ENCODE assay signal across 1 cellular context in the genomic region with DNA sequence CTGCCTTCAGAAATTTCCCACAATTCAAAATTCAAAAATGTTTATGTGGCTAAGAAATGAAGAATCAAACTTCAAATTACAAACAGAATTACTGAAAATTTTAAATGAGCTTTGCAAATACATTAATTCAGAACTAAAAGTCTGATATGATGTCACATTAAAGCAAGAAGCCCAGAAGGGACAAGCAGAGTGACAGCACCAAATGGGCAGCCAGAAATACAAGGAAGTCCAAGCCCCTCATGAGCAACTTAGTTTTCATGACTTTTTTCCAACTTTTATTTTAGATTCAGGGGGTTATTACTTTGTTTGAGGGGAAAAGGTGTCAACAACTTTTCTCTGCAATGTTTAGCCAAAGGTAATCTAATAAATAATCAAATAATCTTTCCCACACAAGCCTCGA.
TF ChIP-seq lines count a peak whose summit lies in the region.

No MANE protein-coding gene starts in this region.

TF ChIP-seq in GM23338, 12 proteins besides CTCF, POLR2A, EP300 and RAD21 (continued from another document):
- TF ChIP-seq, protein P1, sequence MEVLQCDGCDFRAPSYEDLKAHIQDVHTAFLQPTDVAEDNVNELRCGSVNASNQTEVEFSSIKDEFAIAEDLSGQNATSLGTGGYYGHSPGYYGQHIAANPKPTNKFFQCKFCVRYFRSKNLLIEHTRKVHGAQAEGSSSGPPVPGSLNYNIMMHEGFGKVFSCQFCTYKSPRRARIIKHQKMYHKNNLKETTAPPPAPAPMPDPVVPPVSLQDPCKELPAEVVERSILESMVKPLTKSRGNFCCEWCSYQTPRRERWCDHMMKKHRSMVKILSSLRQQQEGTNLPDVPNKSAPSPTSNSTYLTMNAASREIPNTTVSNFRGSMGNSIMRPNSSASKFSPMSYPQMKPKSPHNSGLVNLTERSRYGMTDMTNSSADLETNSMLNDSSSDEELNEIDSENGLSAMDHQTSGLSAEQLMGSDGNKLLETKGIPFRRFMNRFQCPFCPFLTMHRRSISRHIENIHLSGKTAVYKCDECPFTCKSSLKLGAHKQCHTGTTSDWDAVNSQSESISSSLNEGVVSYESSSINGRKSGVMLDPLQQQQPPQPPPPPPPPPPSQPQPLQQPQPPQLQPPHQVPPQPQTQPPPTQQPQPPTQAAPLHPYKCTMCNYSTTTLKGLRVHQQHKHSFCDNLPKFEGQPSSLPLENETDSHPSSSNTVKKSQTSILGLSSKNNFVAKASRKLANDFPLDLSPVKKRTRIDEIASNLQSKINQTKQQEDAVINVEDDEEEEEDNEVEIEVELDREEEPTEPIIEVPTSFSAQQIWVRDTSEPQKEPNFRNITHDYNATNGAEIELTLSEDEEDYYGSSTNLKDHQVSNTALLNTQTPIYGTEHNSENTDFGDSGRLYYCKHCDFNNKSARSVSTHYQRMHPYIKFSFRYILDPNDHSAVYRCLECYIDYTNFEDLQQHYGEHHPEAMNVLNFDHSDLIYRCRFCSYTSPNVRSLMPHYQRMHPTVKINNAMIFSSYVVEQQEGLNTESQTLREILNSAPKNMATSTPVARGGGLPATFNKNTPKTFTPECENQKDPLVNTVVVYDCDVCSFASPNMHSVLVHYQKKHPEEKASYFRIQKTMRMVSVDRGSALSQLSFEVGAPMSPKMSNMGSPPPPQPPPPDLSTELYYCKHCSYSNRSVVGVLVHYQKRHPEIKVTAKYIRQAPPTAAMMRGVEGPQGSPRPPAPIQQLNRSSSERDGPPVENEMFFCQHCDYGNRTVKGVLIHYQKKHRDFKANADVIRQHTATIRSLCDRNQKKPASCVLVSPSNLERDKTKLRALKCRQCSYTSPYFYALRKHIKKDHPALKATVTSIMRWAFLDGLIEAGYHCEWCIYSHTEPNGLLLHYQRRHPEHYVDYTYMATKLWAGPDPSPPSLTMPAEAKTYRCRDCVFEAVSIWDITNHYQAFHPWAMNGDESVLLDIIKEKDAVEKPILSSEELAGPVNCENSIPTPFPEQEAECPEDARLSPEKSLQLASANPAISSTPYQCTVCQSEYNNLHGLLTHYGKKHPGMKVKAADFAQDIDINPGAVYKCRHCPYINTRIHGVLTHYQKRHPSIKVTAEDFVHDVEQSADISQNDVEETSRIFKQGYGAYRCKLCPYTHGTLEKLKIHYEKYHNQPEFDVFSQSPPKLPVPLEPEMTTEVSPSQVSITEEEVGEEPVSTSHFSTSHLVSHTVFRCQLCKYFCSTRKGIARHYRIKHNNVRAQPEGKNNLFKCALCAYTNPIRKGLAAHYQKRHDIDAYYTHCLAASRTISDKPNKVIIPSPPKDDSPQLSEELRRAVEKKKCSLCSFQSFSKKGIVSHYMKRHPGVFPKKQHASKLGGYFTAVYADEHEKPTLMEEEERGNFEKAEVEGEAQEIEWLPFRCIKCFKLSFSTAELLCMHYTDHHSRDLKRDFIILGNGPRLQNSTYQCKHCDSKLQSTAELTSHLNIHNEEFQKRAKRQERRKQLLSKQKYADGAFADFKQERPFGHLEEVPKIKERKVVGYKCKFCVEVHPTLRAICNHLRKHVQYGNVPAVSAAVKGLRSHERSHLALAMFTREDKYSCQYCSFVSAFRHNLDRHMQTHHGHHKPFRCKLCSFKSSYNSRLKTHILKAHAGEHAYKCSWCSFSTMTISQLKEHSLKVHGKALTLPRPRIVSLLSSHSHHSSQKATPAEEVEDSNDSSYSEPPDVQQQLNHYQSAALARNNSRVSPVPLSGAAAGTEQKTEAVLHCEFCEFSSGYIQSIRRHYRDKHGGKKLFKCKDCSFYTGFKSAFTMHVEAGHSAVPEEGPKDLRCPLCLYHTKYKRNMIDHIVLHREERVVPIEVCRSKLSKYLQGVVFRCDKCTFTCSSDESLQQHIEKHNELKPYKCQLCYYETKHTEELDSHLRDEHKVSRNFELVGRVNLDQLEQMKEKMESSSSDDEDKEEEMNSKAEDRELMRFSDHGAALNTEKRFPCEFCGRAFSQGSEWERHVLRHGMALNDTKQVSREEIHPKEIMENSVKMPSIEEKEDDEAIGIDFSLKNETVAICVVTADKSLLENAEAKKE (CRISPR knock-in tag; IDR thresholded peaks at IDR 0.05): no peak
- TF ChIP-seq, protein P2, sequence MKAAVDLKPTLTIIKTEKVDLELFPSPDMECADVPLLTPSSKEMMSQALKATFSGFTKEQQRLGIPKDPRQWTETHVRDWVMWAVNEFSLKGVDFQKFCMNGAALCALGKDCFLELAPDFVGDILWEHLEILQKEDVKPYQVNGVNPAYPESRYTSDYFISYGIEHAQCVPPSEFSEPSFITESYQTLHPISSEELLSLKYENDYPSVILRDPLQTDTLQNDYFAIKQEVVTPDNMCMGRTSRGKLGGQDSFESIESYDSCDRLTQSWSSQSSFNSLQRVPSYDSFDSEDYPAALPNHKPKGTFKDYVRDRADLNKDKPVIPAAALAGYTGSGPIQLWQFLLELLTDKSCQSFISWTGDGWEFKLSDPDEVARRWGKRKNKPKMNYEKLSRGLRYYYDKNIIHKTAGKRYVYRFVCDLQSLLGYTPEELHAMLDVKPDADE (IDR thresholded peaks at IDR 0.05): no peak
- TF ChIP-seq STAT1 (IDR thresholded peaks at IDR 0.05; ENCODE audit: unreplicated experiment) (no peak), POLR2AphosphoS5 (IDR thresholded peaks at IDR 0.05; ENCODE audit: low read depth) (no peak), ZNF331 (CRISPR knock-in tag; IDR thresholded peaks at IDR 0.05; ENCODE audit: low read depth) (no peak), EZH2 (IDR thresholded peaks at IDR 0.05; ENCODE audit: low read depth, unreplicated experiment) (no peak), NANOG (IDR thresholded peaks at IDR 0.05; ENCODE audit: borderline replicate concordance) (no peak), CREB1 (CRISPR knock-in tag; IDR thresholded peaks at IDR 0.05; ENCODE audit: low read depth) (no peak)
- TF ChIP-seq, protein P3, sequence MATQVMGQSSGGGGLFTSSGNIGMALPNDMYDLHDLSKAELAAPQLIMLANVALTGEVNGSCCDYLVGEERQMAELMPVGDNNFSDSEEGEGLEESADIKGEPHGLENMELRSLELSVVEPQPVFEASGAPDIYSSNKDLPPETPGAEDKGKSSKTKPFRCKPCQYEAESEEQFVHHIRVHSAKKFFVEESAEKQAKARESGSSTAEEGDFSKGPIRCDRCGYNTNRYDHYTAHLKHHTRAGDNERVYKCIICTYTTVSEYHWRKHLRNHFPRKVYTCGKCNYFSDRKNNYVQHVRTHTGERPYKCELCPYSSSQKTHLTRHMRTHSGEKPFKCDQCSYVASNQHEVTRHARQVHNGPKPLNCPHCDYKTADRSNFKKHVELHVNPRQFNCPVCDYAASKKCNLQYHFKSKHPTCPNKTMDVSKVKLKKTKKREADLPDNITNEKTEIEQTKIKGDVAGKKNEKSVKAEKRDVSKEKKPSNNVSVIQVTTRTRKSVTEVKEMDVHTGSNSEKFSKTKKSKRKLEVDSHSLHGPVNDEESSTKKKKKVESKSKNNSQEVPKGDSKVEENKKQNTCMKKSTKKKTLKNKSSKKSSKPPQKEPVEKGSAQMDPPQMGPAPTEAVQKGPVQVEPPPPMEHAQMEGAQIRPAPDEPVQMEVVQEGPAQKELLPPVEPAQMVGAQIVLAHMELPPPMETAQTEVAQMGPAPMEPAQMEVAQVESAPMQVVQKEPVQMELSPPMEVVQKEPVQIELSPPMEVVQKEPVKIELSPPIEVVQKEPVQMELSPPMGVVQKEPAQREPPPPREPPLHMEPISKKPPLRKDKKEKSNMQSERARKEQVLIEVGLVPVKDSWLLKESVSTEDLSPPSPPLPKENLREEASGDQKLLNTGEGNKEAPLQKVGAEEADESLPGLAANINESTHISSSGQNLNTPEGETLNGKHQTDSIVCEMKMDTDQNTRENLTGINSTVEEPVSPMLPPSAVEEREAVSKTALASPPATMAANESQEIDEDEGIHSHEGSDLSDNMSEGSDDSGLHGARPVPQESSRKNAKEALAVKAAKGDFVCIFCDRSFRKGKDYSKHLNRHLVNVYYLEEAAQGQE (IDR thresholded peaks at IDR 0.05; ENCODE audit: unreplicated experiment): no peak
